Comparison of ENCODE assay signal across 8 cellular contexts in genomic region chr10:69318087-69318996, GRCh38. TPM values are rescaled to one million over a fixed set of nuclear protein-coding genes. Genes with fewer than 3 reads are reported as not detected.
DNase-seq lines count a peak whose midpoint lies in the region; ATAC-seq, FAIRE-seq and TF ChIP-seq lines count a peak whose summit lies in the region.

No MANE protein-coding gene starts in this region.

- intact Hi-C loops in esophagus muscularis mucosa (cut with DNase I): loop anchor here (5.0 kb wide), 2 partner anchors 64 to 81 kb away; no protein-coding TSS in a partner anchor

- 41% methylated on average over 5 of the region's 108 CpGs for WGBS in esophagus muscularis mucosa

- no peaks in the 10 kb centered on the region for H3K36me3 ChIP-seq in esophagus muscularis mucosa

- DNase-seq in D721Med (ENCODE audit: insufficient read length, low spot score) (peak; percentile 95), HTR-8/SVneo (ENCODE audit: insufficient read length, low spot score) (peak; percentile 92), OCI-M1 (lab: John Stamatoyannopoulos, UW) (peak; percentile 94), esophagus muscularis mucosa (ENCODE audit: extremely low spot score) (peak; percentile 96), myocyte (ENCODE audit: low read depth) (peak; percentile 92)
- peak; percentile 95 for DNase-seq in activated T-cell treated with anti-CD3 and anti-CD28 coated beads, Interleukin-2, amount 50 U/mL, for 24 hours
- DNase-seq in stimulated activated CD8-positive, alpha-beta memory T cell treated with anti-CD3 and anti-CD28 coated beads, Interleukin-7, amount 100 ng/mL, for 48 hours (ENCODE audit: extremely low read depth in 1 of 2, low read depth in 1 of 2): peak; percentile 85 to 87

- H3K27ac Mint-ChIP-seq in activated T-cell treated with anti-CD3 and anti-CD28 coated beads, Interleukin-2, amount 50 U/mL, for 24 hours: peak overlapping the region; percentile 99

- H3K4me1 Mint-ChIP-seq in activated T-cell treated with anti-CD3 and anti-CD28 coated beads, Interleukin-2, amount 50 U/mL, for 24 hours (ENCODE audit: low read depth): peaks cover 54% of the 10 kb centered on the region

- peaks cover 38 to 60% (median 48%) of the 10 kb centered on the region in 4 donors for H3K4me1 ChIP-seq in esophagus muscularis mucosa

- FAIRE-seq in D721Med (lab: Jason Lieb, UNC) (no peak), HTR-8/SVneo (lab: Jason Lieb, UNC) (peak; percentile 74)

- peaks cover 0 to 3% (median 0%) of the 10 kb centered on the region in 4 donors for H3K27me3 ChIP-seq in esophagus muscularis mucosa

- no peaks in the 10 kb centered on the region for H3K27me3 Mint-ChIP-seq in activated T-cell treated with anti-CD3 and anti-CD28 coated beads, Interleukin-2, amount 50 U/mL, for 24 hours

- H3K4me3 Mint-ChIP-seq in activated T-cell treated with anti-CD3 and anti-CD28 coated beads, Interleukin-2, amount 50 U/mL, for 24 hours: peak overlapping the region; percentile 99

- H3K9me3 Mint-ChIP-seq in activated T-cell treated with anti-CD3 and anti-CD28 coated beads, Interleukin-2, amount 50 U/mL, for 24 hours: no peaks in the 10 kb centered on the region

- peak; percentile 96 for TF ChIP-seq POLR2A in esophagus muscularis mucosa (IDR thresholded peaks at IDR 0.05; ENCODE audit: low read depth)

- H3K36me3 Mint-ChIP-seq in activated T-cell treated with anti-CD3 and anti-CD28 coated beads, Interleukin-2, amount 50 U/mL, for 24 hours (ENCODE audit: low read depth): peaks cover 39% of the 10 kb centered on the region

- H3K27ac ChIP-seq in esophagus muscularis mucosa (replicated peaks in 1 of 4): peak overlapping the region; percentile 88 to 98 (median 96)

- H3K9me3 ChIP-seq in esophagus muscularis mucosa: no peaks in the 10 kb centered on the region

- H3K4me3 ChIP-seq in esophagus muscularis mucosa: peak overlapping the region; percentile 78 to 99 (median 89)

- no peak for TF ChIP-seq CTCF in D721Med (IDR thresholded peaks at IDR 0.05; ENCODE audit: insufficient read depth, missing control alignments)
- TF ChIP-seq CTCF in esophagus muscularis mucosa (IDR thresholded peaks at IDR 0.05): peak in 1 of 3 experiments; percentile 8

- ATAC-seq in GM21360 (IDR thresholded peaks at IDR 0.05; ENCODE audit: unreplicated experiment): peak; percentile 67

- no peak for TF ChIP-seq EP300 in esophagus muscularis mucosa (IDR thresholded peaks at IDR 0.05)

RNA-seq across cellular contexts. Expression of gene HK1, which starts 40.0 kb away (rescaled TPM):
- total RNA-seq in esophagus muscularis mucosa: 100 to 1,000 TPM; 114 to 188 (median 151) TPM
- total RNA-seq in myocyte: 63.7 and 79.2 TPM in 2 replicates
- 171 TPM for polyA plus RNA-seq in myocyte (2012)

Comparison
In these comparisons a context has a peak if more than half of its experiments do, and no peak if none do; other contexts are left out.
1. Peak in every context shown above with its lines: DNase-seq, ATAC-seq, H3K4me3 ChIP-seq and H3K27ac ChIP-seq.